1 cellular context compared by ENCODE assay signal in genomic region chr1:228143480-228144212, GRCh38.
TF ChIP-seq lines count a peak whose summit lies in the region.

No MANE protein-coding gene starts in this region.

TF ChIP-seq in H1, 55 proteins besides CTCF, POLR2A, EP300 and RAD21:
- no peak for TF ChIP-seq CTBP2 (IDR thresholded peaks at IDR 0.05; ENCODE audit: borderline replicate concordance, insufficient read depth, insufficient read length, low read length)
- no peak for TF ChIP-seq SIX5 (IDR thresholded peaks at IDR 0.05; ENCODE audit: low read depth, low read length)
- TF ChIP-seq SIRT6 (IDR thresholded peaks at IDR 0.05; ENCODE audit: low read length): no peak
- no peak for TF ChIP-seq CEBPB (IDR thresholded peaks at IDR 0.05; ENCODE audit: low read depth, low read length)
- TF ChIP-seq MAX (IDR thresholded peaks at IDR 0.05): no peak
